In the genomic region with DNA sequence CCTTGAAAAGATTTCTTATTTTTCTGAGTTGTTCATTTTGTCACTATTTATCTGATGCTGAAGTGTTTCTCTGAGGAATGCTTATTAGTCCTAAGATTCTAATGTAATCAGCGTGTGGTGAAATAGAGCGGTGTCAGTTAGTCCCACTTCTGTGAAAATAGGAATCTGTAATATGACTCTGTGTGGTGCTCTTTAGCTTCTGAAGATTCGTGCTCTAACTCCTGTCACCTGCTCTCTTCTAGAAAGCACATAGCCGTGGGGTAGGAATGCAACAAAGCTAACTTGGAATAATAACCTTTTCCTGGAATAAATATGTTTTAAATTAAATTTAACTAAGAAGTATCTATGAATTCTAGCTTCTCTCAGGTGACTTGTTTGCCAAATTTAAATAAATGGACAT, we compare ENCODE assay signal across 21 cellular contexts.
DNase-seq lines count a peak whose midpoint lies in the region; ATAC-seq and TF ChIP-seq lines count a peak whose summit lies in the region.
"Had no signal": no experiment of that assay in that cellular context is flagged by ENCODE, and none has a peak within 500 bp of the region (broad histone marks: within the 10 kb centered on the region; RNA-seq: fewer than 3 reads in every experiment).

No MANE protein-coding gene starts in this region.

- peak; percentile 56 to 80 for ATAC-seq in gastrocnemius medialis

- in situ Hi-C loops in G401 (cut with HindIII; ENCODE audit: low sequenced_read_pairs), result no loop called here
- in situ Hi-C loops in gastrocnemius medialis (cut with MboI; ENCODE audit: low sequenced_read_pairs in 4 of 4), result no loop called here
- in situ Hi-C loops in GM13977 (cut with MboI; ENCODE audit: low pct_unique_long_range_greater_than_20kb, low sequenced_read_pairs, unreplicated experiment), result no loop called here

- peak overlapping the region; percentile 59 for H3K27ac ChIP-seq in left ventricle myocardium inferior (replicated peaks)
- peak overlapping the region in 1 of 4 donors; percentile 12 for H3K27ac ChIP-seq in gastrocnemius medialis

- TF ChIP-seq POLR2A in gastrocnemius medialis (IDR thresholded peaks at IDR 0.05), result no peak

- H3K4me1 ChIP-seq in left ventricle myocardium inferior (peaks cover 28% of the 10 kb centered on the region), gastrocnemius medialis (peaks cover 11 to 12% of the 10 kb centered on the region in 2 donors)

- no peaks in the 10 kb centered on the region for H3K27me3 ChIP-seq in left ventricle myocardium inferior (ENCODE audit: low read depth)
- no peaks in the 10 kb centered on the region for H3K27me3 ChIP-seq in gastrocnemius medialis
- H3K27me3 ChIP-seq: MG63 had no signal

- H3K4me3 ChIP-seq in left ventricle myocardium inferior, result no peak overlapping the region
- no peak overlapping the region for H3K4me3 ChIP-seq in gastrocnemius medialis
- H3K4me3 ChIP-seq: MG63 had no signal

- intact Hi-C loops in left ventricle myocardium inferior (cut with micrococcal nuclease) (no loop called here), gastrocnemius medialis (cut with DNase I; ENCODE audit: low total_unique reads) (no loop called here)

- DNase-seq in G401 (ENCODE audit: low spot score) (peak; percentile 34), NCI-H1105 (lab: John Stamatoyannopoulos, UW) (peak; percentile 12), left ventricle myocardium inferior (no peak), gastrocnemius medialis (no peak), GM13977 (ENCODE audit: low spot score) (no peak), HK-2 (ENCODE audit: unreplicated experiment) (no peak)
- no peak for DNase-seq in effector CD8-positive, alpha-beta T cell (lab: John Stamatoyannopoulos, UW)
- DNase-seq: CD4-positive, alpha-beta memory T cell; COR-L47; DMS 273 treated with DMSO at 0.1 percent for 48 hours; DMS79; GF-D8; HCEC 1CT; KG1; NCI-H1417; NCI-H187; NCI-H2081 treated with DMSO at 0.1 percent for 48 hours; NCI-H526 treated with DMSO at 0.1 percent for 48 hours; RPMI8226; SHP77 treated with DMSO at 0.1 percent for 48 hours had no signal

- TF ChIP-seq CTCF in left ventricle myocardium inferior (IDR thresholded peaks at IDR 0.05; ENCODE audit: borderline replicate concordance), result no peak
- TF ChIP-seq CTCF in gastrocnemius medialis (IDR thresholded peaks at IDR 0.05 in 4 of 5, conservative IDR thresholded peaks at IDR 0.05 in 1 of 5), result no peak
- TF ChIP-seq CTCF in GM13977 (IDR thresholded peaks at IDR 0.05; ENCODE audit: extremely low read depth, insufficient read depth, missing control alignments), result no peak

- no peaks in the 10 kb centered on the region for H3K9me3 ChIP-seq in left ventricle myocardium inferior (replicated peaks)
- H3K9me3 ChIP-seq in gastrocnemius medialis, result no peaks in the 10 kb centered on the region
- H3K9me3 ChIP-seq: MG63 had no signal

- no peaks in the 10 kb centered on the region for H3K36me3 ChIP-seq in left ventricle myocardium inferior
- no peaks in the 10 kb centered on the region for H3K36me3 ChIP-seq in gastrocnemius medialis
- H3K36me3 ChIP-seq: MG63 had no signal

Comparison
In these comparisons a context has a peak if more than half of its experiments do, and no peak if none do; other contexts are left out.
1. DNase-seq: peak in G401 (single experiment) and NCI-H1105 (single experiment); none in left ventricle myocardium inferior (single experiment), gastrocnemius medialis (0 of 2), effector CD8-positive, alpha-beta T cell (single experiment), GM13977 (single experiment) and HK-2 (single experiment).